In the genomic region with DNA sequence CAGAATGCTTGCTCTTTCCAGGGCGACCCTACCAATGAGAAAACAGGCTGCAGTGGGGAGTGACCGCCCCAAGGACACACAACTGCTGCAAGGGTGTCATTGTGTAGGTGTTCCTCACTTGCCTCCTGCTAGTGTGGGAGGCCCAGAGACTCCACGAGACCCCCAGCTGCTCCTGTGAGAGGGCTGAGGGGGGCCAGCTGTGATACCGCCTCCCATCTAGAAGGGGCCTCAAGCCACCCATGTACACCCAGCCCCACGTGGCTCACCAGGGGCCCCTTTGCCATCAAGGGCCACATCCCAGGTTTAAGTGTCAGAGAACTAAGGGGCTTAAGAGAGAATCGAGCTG, we compare ENCODE assay signal across 11 cellular contexts.
"Had no signal": no experiment of that assay in that cellular context is flagged by ENCODE, and none has a peak within 500 bp of the region (broad histone marks: within the 10 kb centered on the region; RNA-seq: fewer than 3 reads in every experiment).

No MANE protein-coding gene starts in this region.

- ATAC-seq: left ventricle myocardium superior had no signal

- H3K4me3 Mint-ChIP-seq: activated T-cell treated with anti-CD3 and anti-CD28 coated beads, Interleukin-2, amount 50 U/mL, for 4 hours had no signal

- DNase-seq: activated CD4-positive, alpha-beta T cell treated with anti-CD3 and anti-CD28 coated beads, Interleukin-2, amount 50 U/mL, for 48 hours; activated gamma-delta T cell; activated T-cell treated with anti-CD3 and anti-CD28 coated beads, Interleukin-2, amount 50 U/mL, for 4 hours; caudate nucleus; effector CD4-positive, alpha-beta T cell; mesendoderm; occipital lobe; stimulated activated CD4-positive, alpha-beta T cell treated with anti-CD3 and anti-CD28 coated beads, Interleukin-12 subunit alpha, Interleukin-12 subunit beta, amount 100 ng/mL, for 4 hours; stimulated activated naive CD4-positive, alpha-beta T cell treated with Interleukin-2 at 50 U/mL for 16 hours; upper lobe of left lung had no signal
